ENCODE assay signal across 15 cellular contexts in the genomic region with DNA sequence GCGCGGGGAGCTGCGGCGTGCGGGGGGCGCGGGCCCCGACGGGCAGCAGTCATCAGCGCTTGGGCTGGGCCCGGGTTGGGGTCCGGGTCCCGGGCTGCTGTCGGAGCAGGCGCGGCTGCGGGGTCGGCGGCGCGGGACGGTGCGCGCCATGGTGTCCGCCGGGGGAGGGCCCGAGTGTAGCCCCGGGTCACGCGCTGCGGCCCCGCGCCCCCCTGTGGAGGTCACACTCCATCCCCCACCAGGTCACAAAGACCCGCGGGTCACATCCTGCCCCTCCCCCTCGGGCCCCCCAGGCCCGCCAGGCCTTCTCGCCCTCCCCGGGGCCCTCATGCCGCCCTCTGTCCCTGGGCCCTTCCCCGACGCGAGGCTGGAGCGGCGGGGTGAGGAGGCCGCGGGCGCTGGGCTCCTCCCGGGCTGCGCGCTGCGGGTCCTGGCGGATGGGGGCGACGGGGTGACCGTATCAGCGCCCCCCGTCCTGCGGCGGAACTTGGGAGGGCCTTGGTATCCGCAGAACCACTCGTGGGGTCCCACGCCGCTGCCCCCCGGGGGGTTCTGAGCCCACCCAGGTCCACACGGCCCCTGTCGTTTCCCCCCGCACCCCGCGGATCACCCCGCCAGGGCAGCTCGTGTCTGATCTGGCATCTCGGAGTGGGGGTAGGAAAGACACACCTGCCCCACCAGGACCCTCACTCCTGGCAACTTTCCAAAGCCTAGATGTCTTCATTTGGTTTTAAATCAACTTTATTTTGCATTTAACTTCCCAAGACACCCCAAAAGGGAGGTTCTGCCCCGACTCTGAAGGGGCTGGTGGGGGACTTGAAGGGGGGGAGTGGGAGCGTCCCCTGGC. TPM values are rescaled to one million over a fixed set of nuclear protein-coding genes. Genes with fewer than 3 reads are reported as not detected.
A peak's percentile ranks its signal among the peaks of the same experiment; 100 is the strongest.
DNase-seq lines count a peak whose midpoint lies in the region; ATAC-seq and TF ChIP-seq lines count a peak whose summit lies in the region.
"Had no signal": no experiment of that assay in that cellular context is flagged by ENCODE, and none has a peak within 500 bp of the region (broad histone marks: within the 10 kb centered on the region; RNA-seq: fewer than 3 reads in every experiment).

No MANE protein-coding gene starts in this region.

- no peaks in the 10 kb centered on the region for H3K36me3 Mint-ChIP-seq in osteocyte (ENCODE audit: unreplicated experiment)

- 5 to 6% methylated on average over 44 to 75 of the region's 75 CpGs for WGBS in aorta, 2 donors

- no peaks in the 10 kb centered on the region for H3K79me2 ChIP-seq in DOHH2 (ENCODE audit: control insufficient read depth, low read length)
- no peaks in the 10 kb centered on the region for H3K79me2 ChIP-seq in OCI-LY7 (ENCODE audit: insufficient read depth, low read depth, low read length)

- peak overlapping the region; percentile 68 for H3K27ac ChIP-seq in DOHH2 (ENCODE audit: low read depth, low read length)
- no peak overlapping the region for H3K27ac ChIP-seq in OCI-LY7 (ENCODE audit: low read depth, low read length, poor library complexity, severe bottlenecking)
- H3K27ac ChIP-seq in aorta (ENCODE audit: low read depth in 1 of 2, low read length in 2 of 2) = no peak overlapping the region
- H3K27ac ChIP-seq in WERI-Rb-1 = no peak overlapping the region
- H3K27ac ChIP-seq: dorsolateral prefrontal cortex, upper lobe of left lung had no signal

- H3K4me1 ChIP-seq in DOHH2 (ENCODE audit: control insufficient read depth, low read length) (peaks cover 66% of the 10 kb centered on the region), OCI-LY7 (ENCODE audit: insufficient read depth, low read length, poor library complexity, severe bottlenecking) (peaks cover 71% of the 10 kb centered on the region), aorta (ENCODE audit: control insufficient read depth in 1 of 2, insufficient read depth in 2 of 2, low read length in 2 of 2) (no peaks in the 10 kb centered on the region)

- peak overlapping the region; percentile 60 for H3K4me3 ChIP-seq in DOHH2 (ENCODE audit: low read length)
- no peak overlapping the region for H3K4me3 ChIP-seq in OCI-LY7 (ENCODE audit: low read depth, low read length, poor library complexity, severe bottlenecking)
- peak overlapping the region; percentile 28 for H3K4me3 ChIP-seq in iPS-11a (ENCODE audit: low read depth, low read length)
- no peak overlapping the region for H3K4me3 ChIP-seq in aorta (ENCODE audit: low read length in 2 of 2)
- H3K4me3 ChIP-seq in WERI-Rb-1 (ENCODE audit: low read depth, low read length) = no peak overlapping the region

- H3K36me3 ChIP-seq in DOHH2 (ENCODE audit: control insufficient read depth, low read length) (no peaks in the 10 kb centered on the region), OCI-LY7 (ENCODE audit: insufficient read depth, low read length) (no peaks in the 10 kb centered on the region), aorta (ENCODE audit: control insufficient read depth in 1 of 2, insufficient read depth in 2 of 2, low read length in 1 of 2) (no peaks in the 10 kb centered on the region), WERI-Rb-1 (no peaks in the 10 kb centered on the region)
- H3K36me3 ChIP-seq: upper lobe of left lung had no signal

- peaks cover 23% of the 10 kb centered on the region for H3F3A ChIP-seq in DOHH2 (ENCODE audit: control insufficient read depth, insufficient read depth)

- DNase-seq in OCI-LY7 (ENCODE audit: low spot score) (no peak), osteocyte (ENCODE audit: extremely low spot score, unreplicated experiment) (no peak), aorta (no peak), WERI-Rb-1 (no peak), HPDE6-E6E7 (ENCODE audit: extremely low spot score) (no peak)
- DNase-seq: activated CD4-positive, alpha-beta T cell treated with anti-CD3 and anti-CD28 coated beads for 36 hours; activated T-cell treated with anti-CD3 and anti-CD28 coated beads, Interleukin-2, amount 50 U/mL, for 72 hours; DMS153; dorsolateral prefrontal cortex; left cardiac atrium had no signal

- H3K9me2 ChIP-seq in DOHH2 (replicated peaks; ENCODE audit: control insufficient read depth, low read length) (no peaks in the 10 kb centered on the region), OCI-LY7 (ENCODE audit: insufficient read depth, low read length) (no peaks in the 10 kb centered on the region)

- H3K4me2 ChIP-seq in DOHH2 (ENCODE audit: low read length) (peak overlapping the region; percentile 78), OCI-LY7 (ENCODE audit: low read length) (peak overlapping the region; percentile 18; the same call in 1 of the 2 replicates)

- H3K27me3 Mint-ChIP-seq in osteocyte (ENCODE audit: unreplicated experiment) = peaks cover 2% of the 10 kb centered on the region

- H4K20me1 ChIP-seq in DOHH2 (ENCODE audit: control insufficient read depth, insufficient read depth, low read depth, low read length) (no peaks in the 10 kb centered on the region), OCI-LY7 (ENCODE audit: insufficient read depth, low read length) (no peaks in the 10 kb centered on the region)

- peak overlapping the region; percentile 50 for H3K4me3 Mint-ChIP-seq in osteocyte (ENCODE audit: unreplicated experiment)
- H3K4me3 Mint-ChIP-seq: activated CD4-positive, alpha-beta T cell treated with anti-CD3 and anti-CD28 coated beads for 36 hours had no signal

- ATAC-seq in HG02798 (IDR thresholded peaks at IDR 0.05; ENCODE audit: poor library complexity, unreplicated experiment) (no peak), aorta (ENCODE audit: low FRiP score) (no peak)
- ATAC-seq: activated CD4-positive, alpha-beta T cell treated with anti-CD3 and anti-CD28 coated beads for 36 hours; activated T-cell treated with anti-CD3 and anti-CD28 coated beads, Interleukin-2, amount 50 U/mL, for 72 hours had no signal

- POLR2A ChIA-PET in OCI-LY7 (lab: Charles Lee) = no interaction called here

- peak; percentile 20 for TF ChIP-seq CTCF in DOHH2 (IDR thresholded peaks at IDR 0.05; ENCODE audit: low read depth, low read length, poor library complexity, severe bottlenecking)
- TF ChIP-seq CTCF in OCI-LY7 (conservative IDR thresholded peaks at IDR 0.05; ENCODE audit: low read length) = no peak; the same call in 1 of the 2 replicates
- TF ChIP-seq CTCF in osteocyte (IDR thresholded peaks at IDR 0.05) = no peak
- no peak for TF ChIP-seq CTCF in WERI-Rb-1 (IDR thresholded peaks at IDR 0.05; ENCODE audit: low read depth, low read length)

- peak overlapping the region; percentile 21 for H3K27ac Mint-ChIP-seq in osteocyte (ENCODE audit: unreplicated experiment)
- H3K27ac Mint-ChIP-seq: activated CD4-positive, alpha-beta T cell treated with anti-CD3 and anti-CD28 coated beads for 36 hours; activated T-cell treated with anti-CD3 and anti-CD28 coated beads, Interleukin-2, amount 50 U/mL, for 72 hours had no signal

- CTCF ChIA-PET in OCI-LY7 (lab: Charles Lee; ENCODE audit: unreplicated experiment) = no interaction called here

- peaks cover 18% of the 10 kb centered on the region for H3K4me1 Mint-ChIP-seq in osteocyte (ENCODE audit: unreplicated experiment)
- H3K4me1 Mint-ChIP-seq: activated CD4-positive, alpha-beta T cell treated with anti-CD3 and anti-CD28 coated beads for 36 hours had no signal

- no peaks in the 10 kb centered on the region for H3K27me3 ChIP-seq in DOHH2 (ENCODE audit: control insufficient read depth, low read length)
- H3K27me3 ChIP-seq in aorta (ENCODE audit: control insufficient read depth in 1 of 2, insufficient read depth in 2 of 2, low read length in 1 of 2) = no peaks in the 10 kb centered on the region
- H3K27me3 ChIP-seq in WERI-Rb-1 (ENCODE audit: insufficient read depth, low read depth, severe bottlenecking) = no peaks in the 10 kb centered on the region

- BruUV-seq in OCI-LY7 (replicated peaks; lab: Mats Ljungman, UMichigan) = no TSS peak

- intact Hi-C loops in OCI-LY7 (cut with micrococcal nuclease; ENCODE audit: unreplicated experiment) (no loop called here), aorta (cut with DNase I) (no loop called here)

- H2AFZ ChIP-seq in OCI-LY7 (ENCODE audit: low read length) = no peak overlapping the region

- H3K9me3 ChIP-seq in DOHH2 (ENCODE audit: control insufficient read depth, insufficient read depth, low read length) (peaks cover 6% of the 10 kb centered on the region; the same call in 1 of the 2 replicates), OCI-LY7 (ENCODE audit: low read length) (no peaks in the 10 kb centered on the region), aorta (ENCODE audit: control insufficient read depth, low read length) (peaks cover 2% of the 10 kb centered on the region), WERI-Rb-1 (ENCODE audit: severe bottlenecking) (no peaks in the 10 kb centered on the region)

- H3K9me3 Mint-ChIP-seq in osteocyte (ENCODE audit: unreplicated experiment) = no peaks in the 10 kb centered on the region

RNA-seq across cellular contexts. Expression of a gene that starts 0.5 kb away (rescaled TPM):
- total RNA-seq in OCI-LY7 (2014; rRNA removed; shearing (Covaris generic)) = 0.06 TPM in 1 of 2 replicates, not detected in the other
- 0.72 and 1.3 TPM in 2 replicates for total RNA-seq in OCI-LY7 (2022)
- not detected in 2 replicates for total RNA-seq in osteocyte
- total RNA-seq in aorta = not detected
- polyA plus RNA-seq in aorta = not detected
- total RNA-seq: activated CD4-positive, alpha-beta T cell treated with anti-CD3 and anti-CD28 coated beads for 36 hours; activated T-cell treated with anti-CD3 and anti-CD28 coated beads, Interleukin-2, amount 50 U/mL, for 72 hours; fibroblast of villous mesenchyme; left cardiac atrium; upper lobe of left lung had no signal

RNA-seq across cellular contexts. Expression of a gene that starts 26.7 kb away (rescaled TPM):
- 0.16 TPM in 1 of 2 replicates, not detected in the other for total RNA-seq in OCI-LY7 (2014; rRNA removed; shearing (Covaris generic))
- total RNA-seq in OCI-LY7 (2022) (not detected in 2 replicates), osteocyte (not detected in 2 replicates), aorta (under 1 TPM; 0.16 to 0.39 TPM)
- 1 to 10 TPM in 1 of 2 donors, not detected in 1; 2.1 TPM for polyA plus RNA-seq in aorta
- total RNA-seq: activated CD4-positive, alpha-beta T cell treated with anti-CD3 and anti-CD28 coated beads for 36 hours had no signal

RNA-seq across cellular contexts. Expression of a gene that starts 31.2 kb away (rescaled TPM):
- total RNA-seq in OCI-LY7 (2014; rRNA removed; shearing (Covaris generic)) = 0.03 and 0.22 TPM in 2 replicates
- total RNA-seq in OCI-LY7 (2022) (0.66 and 1.1 TPM in 2 replicates), osteocyte (0.97 and 1.4 TPM in 2 replicates), aorta (1 to 10 TPM in 1 of 2 donors, under 1 TPM in 1; 0.10 to 3.2 TPM)
- polyA plus RNA-seq in aorta = 1 to 10 TPM; 1.5 to 4.2 TPM

RNA-seq across cellular contexts. Expression of a gene that starts 46.0 kb away (rescaled TPM):
- 0.03 TPM in 1 of 2 replicates, not detected in the other for total RNA-seq in OCI-LY7 (2014; rRNA removed; shearing (Covaris generic))
- not detected in 2 replicates for total RNA-seq in OCI-LY7 (2022)
- not detected in 2 replicates for total RNA-seq in osteocyte
- not detected for total RNA-seq in aorta
- polyA plus RNA-seq in aorta = under 1 TPM in 1 of 2 donors, not detected in 1; 0.05 TPM
- total RNA-seq: fibroblast of villous mesenchyme, left cardiac atrium had no signal

Comparison
In these comparisons a context has a peak if more than half of its experiments do, and no peak if none do; other contexts are left out.
1. H3K4me3 ChIP-seq: peak in DOHH2 (single experiment) and iPS-11a (single experiment); none in OCI-LY7 (single experiment), aorta (0 of 2) and WERI-Rb-1 (single experiment).